Comparison of ENCODE assay signal across 17 cellular contexts in genomic region chr13:75468098-75468497, GRCh38. TPM values are rescaled to one million over a fixed set of nuclear protein-coding genes. Genes with fewer than 3 reads are reported as not detected.
DNase-seq lines count a peak whose midpoint lies in the region; ATAC-seq and TF ChIP-seq lines count a peak whose summit lies in the region.
"Had no signal": no experiment of that assay in that cellular context is flagged by ENCODE, and none has a peak within 500 bp of the region (broad histone marks: within the 10 kb centered on the region; RNA-seq: fewer than 3 reads in every experiment).

No MANE protein-coding gene starts in this region.

- H2AFZ ChIP-seq in mesenchymal stem cell (ENCODE audit: low read depth, low read length): no peak overlapping the region

- H2AK5ac ChIP-seq in mesenchymal stem cell (ENCODE audit: low read length, severe bottlenecking): no peak overlapping the region

- H3K79me1 ChIP-seq in mesenchymal stem cell (replicated peaks; ENCODE audit: low read length, poor library complexity, severe bottlenecking): peaks cover 11% of the 10 kb centered on the region

- DNase-seq in left ventricle myocardium inferior (no peak), left ventricle myocardium superior (no peak), dedifferentiated amniotic fluid mesenchymal stem cell (ENCODE audit: extremely low spot score) (peak; percentile 31), mesenchymal stem cell (no peak), NCI-H2171 (lab: John Stamatoyannopoulos, UW) (no peak), anterior cingulate cortex (lab: John Stamatoyannopoulos, UW) (no peak)
- no peak for DNase-seq in stimulated activated CD4-positive, alpha-beta T cell treated with anti-CD3 and anti-CD28 coated beads, Interleukin-15, amount 100 ng/mL, for 24 hours
- no peak for DNase-seq in activated CD4-positive, alpha-beta T cell treated with anti-CD3 and anti-CD28 coated beads for 48 hours
- DNase-seq: activated CD4-positive, CD25-positive, alpha-beta regulatory T cell treated with anti-CD3 and anti-CD28 coated beads, Interleukin-2, amount 50 U/mL, for 72 hours; glutamatergic neuron; NCI-H1417; NCI-H524; RPMI8226; upper lobe of right lung had no signal

- no peak for TF ChIP-seq CTCF in left ventricle myocardium inferior (IDR thresholded peaks at IDR 0.05; ENCODE audit: borderline replicate concordance)

- H3K14ac ChIP-seq in mesenchymal stem cell (ENCODE audit: low read length in 2 of 2): no peak overlapping the region

- H2BK120ac ChIP-seq in mesenchymal stem cell (ENCODE audit: low read depth, low read length): no peak overlapping the region

- H3K4me3 ChIP-seq in left ventricle myocardium inferior: no peak overlapping the region
- peak overlapping the region in 1 of 2 experiments; percentile 65 for H3K4me3 ChIP-seq in mesenchymal stem cell (ENCODE audit: insufficient read depth in 1 of 2, low read depth in 1 of 2, low read length in 2 of 2)
- H3K4me3 ChIP-seq: A549, upper lobe of right lung had no signal

- H3K9me3 ChIP-seq in left ventricle myocardium inferior (replicated peaks) (no peaks in the 10 kb centered on the region), mesenchymal stem cell (ENCODE audit: control insufficient read depth, low read length) (no peaks in the 10 kb centered on the region)
- H3K9me3 ChIP-seq: A549, upper lobe of right lung had no signal

- peaks cover 90% of the 10 kb centered on the region for H3K4me1 ChIP-seq in left ventricle myocardium inferior
- peaks cover 1% of the 10 kb centered on the region for H3K4me1 ChIP-seq in mesenchymal stem cell (ENCODE audit: control insufficient read depth, insufficient read depth, low read depth, low read length)

- H3K27me3 ChIP-seq in left ventricle myocardium inferior (ENCODE audit: low read depth) (no peaks in the 10 kb centered on the region), mesenchymal stem cell (ENCODE audit: control insufficient read depth in 1 of 2, insufficient read depth in 1 of 2, low read length in 2 of 2) (no peaks in the 10 kb centered on the region)
- H3K27me3 ChIP-seq: upper lobe of right lung had no signal

- no peak overlapping the region for H2BK15ac ChIP-seq in mesenchymal stem cell (ENCODE audit: low read depth, poor library complexity, severe bottlenecking)

- H3K18ac ChIP-seq in mesenchymal stem cell (ENCODE audit: low read depth in 1 of 2, low read length in 2 of 2): no peak overlapping the region

- no peak overlapping the region for H2BK5ac ChIP-seq in mesenchymal stem cell (ENCODE audit: low read depth, low read length, poor library complexity, severe bottlenecking)

- H3K27ac ChIP-seq in left ventricle myocardium inferior (replicated peaks) (peak overlapping the region; percentile 11), mesenchymal stem cell (ENCODE audit: low read length, poor library complexity, severe bottlenecking) (no peak overlapping the region)
- H3K27ac ChIP-seq: A549, C4-2B, epithelial cell of prostate, upper lobe of right lung had no signal

- no peak overlapping the region for H3K23ac ChIP-seq in mesenchymal stem cell (ENCODE audit: low read length in 2 of 2)

- no peak for ATAC-seq in left ventricle myocardium superior
- ATAC-seq: A549, upper lobe of right lung had no signal

- no peaks in the 10 kb centered on the region for H3K36me3 ChIP-seq in left ventricle myocardium inferior
- H3K36me3 ChIP-seq in mesenchymal stem cell (ENCODE audit: control insufficient read depth in 1 of 2, insufficient read depth in 2 of 2, low read depth in 1 of 2, low read length in 2 of 2): no peaks in the 10 kb centered on the region
- H3K36me3 ChIP-seq: upper lobe of right lung had no signal

- H3K9ac ChIP-seq in mesenchymal stem cell (ENCODE audit: low read length): peak overlapping the region; percentile 85

- no peak overlapping the region for H3K4ac ChIP-seq in mesenchymal stem cell (ENCODE audit: low read depth in 1 of 2, low read length in 2 of 2)

- H3K4me2 ChIP-seq in mesenchymal stem cell (ENCODE audit: low read length, poor library complexity, severe bottlenecking): no peak overlapping the region
- H3K4me2 ChIP-seq: A549 had no signal

- no peak overlapping the region for H4K91ac ChIP-seq in mesenchymal stem cell (ENCODE audit: low read length)

- WGBS in mesenchymal stem cell: 100% methylated on average over 1 of the region's 1 CpG

- intact Hi-C loops in left ventricle myocardium inferior (cut with micrococcal nuclease): no loop called here
- intact Hi-C loops in left ventricle myocardium superior (cut with micrococcal nuclease): no loop called here

- H4K8ac ChIP-seq in mesenchymal stem cell (ENCODE audit: low read length): no peak overlapping the region

- H2BK12ac ChIP-seq in mesenchymal stem cell (ENCODE audit: low read length in 2 of 2): no peak overlapping the region

RNA-seq across cellular contexts. Expression of gene TBC1D4, which starts 13.9 kb away (rescaled TPM):
- 97.5 TPM for total RNA-seq in left ventricle myocardium inferior
- total RNA-seq in left ventricle myocardium superior: 116 TPM
- 8.0 TPM for polyA plus RNA-seq in mesenchymal stem cell (2013, experiment 1 of 2)
- polyA plus RNA-seq in mesenchymal stem cell (2013, experiment 2 of 2): 6.4 TPM
